18 cellular contexts compared by ENCODE assay signal in genomic region chr18:78737006-78737915, GRCh38.
"Had no signal": no experiment of that assay in that cellular context is flagged by ENCODE, and none has a peak within 500 bp of the region (broad histone marks: within the 10 kb centered on the region; RNA-seq: fewer than 3 reads in every experiment).

No MANE protein-coding gene starts in this region.

- H3K9ac ChIP-seq: parathyroid adenoma had no signal

- H3K27ac ChIP-seq: brain microvascular endothelial cell, epithelial cell of prostate, heart left ventricle, left ventricle myocardium inferior, neutrophil, parathyroid adenoma, skin epidermis, testis had no signal

- H3K4me1 ChIP-seq: heart left ventricle, left ventricle myocardium inferior, parathyroid adenoma, testis had no signal

- DNase-seq: activated CD4-positive, alpha-beta memory T cell treated with anti-CD3 and anti-CD28 coated beads, Interleukin-2, amount 10 ng/mL, durations not matched to agents 7 days and 5 days; activated CD4-positive, alpha-beta T cell treated with anti-CD3 and anti-CD28 coated beads, Interleukin-2, amount 10 ng/mL, durations not matched to agents 24 days and 14 days; activated CD8-positive, alpha-beta memory T cell treated with anti-CD3 and anti-CD28 coated beads, Interleukin-2, amount 10 ng/mL, durations not matched to agents 7 days and 5 days; brain microvascular endothelial cell; cortex of kidney; heart left ventricle; kidney; left ventricle myocardium inferior; right cardiac atrium; stimulated activated CD8-positive, alpha-beta memory T cell treated with anti-CD3 and anti-CD28 coated beads, Interleukin-4, amount 100 ng/mL, for 48 hours; stimulated activated naive B cell treated with anti-CD40 and anti-IgM and Interleukin-4, amounts not matched to agents 10 μg/mL and 1 μg/mL and 100 μg/mL, for 72 hours; testis had no signal

- H3K79me2 ChIP-seq: parathyroid adenoma had no signal

- ATAC-seq: activated CD4-positive, CD25-positive, alpha-beta regulatory T cell treated with anti-CD3 and anti-CD28 coated beads, Interleukin-2, amount 50 U/mL, for 24 hours; activated CD8-positive, alpha-beta memory T cell treated with anti-CD3 and anti-CD28 coated beads, Interleukin-2, amount 10 ng/mL, durations not matched to agents 7 days and 5 days; activated naive CD4-positive, alpha-beta T cell treated with anti-CD3 and anti-CD28 coated beads, Interleukin-2, amount 50 U/mL, for 72 hours; right cardiac atrium; stimulated activated naive B cell treated with anti-CD40 and anti-IgM and Interleukin-4, amounts not matched to agents 10 μg/mL and 1 μg/mL and 100 μg/mL, for 72 hours had no signal

- H3K27me3 ChIP-seq: brain microvascular endothelial cell, neutrophil, testis had no signal

- H3K9me3 ChIP-seq: heart left ventricle, left ventricle myocardium inferior, neutrophil, testis had no signal

- H2AFZ ChIP-seq: parathyroid adenoma had no signal

- H3K36me3 ChIP-seq: brain microvascular endothelial cell, heart left ventricle, left ventricle myocardium inferior, neutrophil had no signal

- H3K4me3 ChIP-seq: heart left ventricle, left ventricle myocardium inferior, skin epidermis, testis had no signal
